15 cellular contexts compared by ENCODE assay signal in the genomic region with DNA sequence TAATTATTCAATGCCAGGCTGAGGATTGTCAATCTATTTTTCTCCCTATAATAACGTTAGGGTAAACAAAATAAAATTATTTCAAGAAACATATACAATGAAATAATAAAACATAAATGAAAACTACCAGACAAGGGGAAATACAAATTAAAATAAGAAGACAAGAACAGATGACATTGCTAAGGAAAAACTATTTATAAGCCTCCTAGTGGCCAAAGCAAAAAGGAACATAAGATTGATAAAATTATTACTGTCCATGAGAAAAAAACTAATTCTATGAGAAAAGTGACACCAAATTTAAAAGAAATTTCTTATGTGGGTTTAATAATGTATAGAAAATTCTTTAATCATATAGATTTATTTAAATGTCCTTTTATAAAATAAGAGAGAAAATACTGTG.
A peak's percentile ranks its signal among the peaks of the same experiment; 100 is the strongest.
DNase-seq lines count a peak whose midpoint lies in the region; ATAC-seq and TF ChIP-seq lines count a peak whose summit lies in the region.
"Had no signal": no experiment of that assay in that cellular context is flagged by ENCODE, and none has a peak within 500 bp of the region (broad histone marks: within the 10 kb centered on the region; RNA-seq: fewer than 3 reads in every experiment).

No MANE protein-coding gene starts in this region.

- no peak for ATAC-seq in GM21360 (IDR thresholded peaks at IDR 0.05; ENCODE audit: unreplicated experiment)
- ATAC-seq in activated T-helper 17 cell treated with anti-CD3 and anti-CD28 coated beads, Interleukin-2, amount 50 U/mL, for 72 hours (replicated peaks) = no peak
- ATAC-seq: left cardiac atrium had no signal

- H3K36me3 Mint-ChIP-seq in HFFc6 (ENCODE audit: low read depth) = peaks cover 27% of the 10 kb centered on the region
- peaks cover 12% of the 10 kb centered on the region for H3K36me3 Mint-ChIP-seq in endodermal cell (ENCODE audit: low read depth)
- peaks cover 11% of the 10 kb centered on the region for H3K36me3 Mint-ChIP-seq in progenitor cell of endocrine pancreas (ENCODE audit: insufficient read depth)
- no peaks in the 10 kb centered on the region for H3K36me3 Mint-ChIP-seq in activated T-helper 17 cell treated with anti-CD3 and anti-CD28 coated beads, Interleukin-2, amount 50 U/mL, for 72 hours (ENCODE audit: low read depth)
- H3K36me3 Mint-ChIP-seq: activated naive CD4-positive, alpha-beta T cell treated with anti-CD3 and anti-CD28 coated beads, Interleukin-2, amount 10 ng/mL, durations not matched to agents 7 days and 5 days; brain had no signal

- no peak overlapping the region for H3K27ac ChIP-seq in endodermal cell (ENCODE audit: low read depth, low read length)

- H3K27ac Mint-ChIP-seq in HFFc6 (no peak overlapping the region), endodermal cell (no peak overlapping the region), progenitor cell of endocrine pancreas (no peak overlapping the region)
- H3K27ac Mint-ChIP-seq in activated T-helper 17 cell treated with anti-CD3 and anti-CD28 coated beads, Interleukin-2, amount 50 U/mL, for 72 hours = no peak overlapping the region
- H3K27ac Mint-ChIP-seq: activated naive CD4-positive, alpha-beta T cell treated with anti-CD3 and anti-CD28 coated beads, Interleukin-2, amount 10 ng/mL, durations not matched to agents 7 days and 5 days; brain had no signal

- H3K9me3 ChIP-seq in endodermal cell (ENCODE audit: control insufficient read depth, low read length) = peaks cover 10% of the 10 kb centered on the region

- peaks cover 2% of the 10 kb centered on the region; the same call in 1 of the 2 replicates for H3K27me3 Mint-ChIP-seq in HFFc6 (ENCODE audit: insufficient read depth)
- no peaks in the 10 kb centered on the region for H3K27me3 Mint-ChIP-seq in endodermal cell (ENCODE audit: insufficient read depth)
- H3K27me3 Mint-ChIP-seq in progenitor cell of endocrine pancreas = no peaks in the 10 kb centered on the region
- H3K27me3 Mint-ChIP-seq in activated T-helper 17 cell treated with anti-CD3 and anti-CD28 coated beads, Interleukin-2, amount 50 U/mL, for 72 hours = peaks cover 17% of the 10 kb centered on the region
- H3K27me3 Mint-ChIP-seq: activated naive CD4-positive, alpha-beta T cell treated with anti-CD3 and anti-CD28 coated beads, Interleukin-2, amount 10 ng/mL, durations not matched to agents 7 days and 5 days had no signal

- H3K9me3 Mint-ChIP-seq in HFFc6 (peaks cover 16% of the 10 kb centered on the region), endodermal cell (peaks cover 28% of the 10 kb centered on the region), progenitor cell of endocrine pancreas (ENCODE audit: low read depth) (peaks cover 6% of the 10 kb centered on the region)
- no peaks in the 10 kb centered on the region for H3K9me3 Mint-ChIP-seq in activated T-helper 17 cell treated with anti-CD3 and anti-CD28 coated beads, Interleukin-2, amount 50 U/mL, for 72 hours
- H3K9me3 Mint-ChIP-seq: activated naive CD4-positive, alpha-beta T cell treated with anti-CD3 and anti-CD28 coated beads, Interleukin-2, amount 10 ng/mL, durations not matched to agents 7 days and 5 days had no signal

- no peaks in the 10 kb centered on the region for H3K27me3 ChIP-seq in endodermal cell (ENCODE audit: control insufficient read depth, insufficient read depth, low read length, poor library complexity, severe bottlenecking)

- H3K4me1 Mint-ChIP-seq in HFFc6 (ENCODE audit: low read depth) (peaks cover under 1% of the 10 kb centered on the region; the same call in 1 of the 2 replicates), endodermal cell (peaks cover 23% of the 10 kb centered on the region), progenitor cell of endocrine pancreas (ENCODE audit: low read depth) (peaks cover 6% of the 10 kb centered on the region)
- no peaks in the 10 kb centered on the region for H3K4me1 Mint-ChIP-seq in activated T-helper 17 cell treated with anti-CD3 and anti-CD28 coated beads, Interleukin-2, amount 50 U/mL, for 72 hours
- H3K4me1 Mint-ChIP-seq: activated naive CD4-positive, alpha-beta T cell treated with anti-CD3 and anti-CD28 coated beads, Interleukin-2, amount 10 ng/mL, durations not matched to agents 7 days and 5 days had no signal

- H3K4me3 ChIP-seq in endodermal cell (ENCODE audit: low read length) = no peak overlapping the region

- H3K9ac ChIP-seq in endodermal cell (ENCODE audit: extremely low read depth, low read length, poor library complexity, severe bottlenecking) = no peak overlapping the region

- no peaks in the 10 kb centered on the region for H3K36me3 ChIP-seq in endodermal cell (ENCODE audit: control insufficient read depth, insufficient read depth, low read length)

- peak; percentile 78 for TF ChIP-seq CTCF in HFFc6 (IDR thresholded peaks at IDR 0.05)
- peak; percentile 58 for TF ChIP-seq CTCF in endodermal cell (conservative IDR thresholded peaks at IDR 0.05)
- peak; percentile 33 for TF ChIP-seq CTCF in progenitor cell of endocrine pancreas (IDR thresholded peaks at IDR 0.05; ENCODE audit: unreplicated experiment)

- no CpG with 5 or more reads among the region's 1 CpG for WGBS in endodermal cell (ENCODE audit: insufficient coverage in 1 of 2, insufficient read length in 1 of 2), 2 experiments

- peak; percentile 16 for DNase-seq in DMS 273 (lab: John Stamatoyannopoulos, UW; ENCODE audit: unreplicated experiment)
- DNase-seq in DMS 273 treated with DMSO at 0.1 percent for 48 hours (lab: John Stamatoyannopoulos, UW) = no peak
- no peak for DNase-seq in HFFc6
- no peak for DNase-seq in endodermal cell
- no peak for DNase-seq in progenitor cell of endocrine pancreas (ENCODE audit: low spot score, unreplicated experiment)
- no peak for DNase-seq in hippocampal formation (lab: John Stamatoyannopoulos, UW)
- DNase-seq: 8988T; activated naive CD4-positive, alpha-beta T cell treated with anti-CD3 and anti-CD28 coated beads, Interleukin-2, amount 10 ng/mL, durations not matched to agents 7 days and 5 days; left cardiac atrium; NCI-H187; NCI-H510A treated with DMSO at 0.1 percent for 48 hours; nucleus accumbens had no signal

- H3K4me3 Mint-ChIP-seq in HFFc6 (no peak overlapping the region), endodermal cell (no peak overlapping the region), progenitor cell of endocrine pancreas (ENCODE audit: low read depth) (no peak overlapping the region)
- H3K4me3 Mint-ChIP-seq in activated T-helper 17 cell treated with anti-CD3 and anti-CD28 coated beads, Interleukin-2, amount 50 U/mL, for 72 hours = no peak overlapping the region
- H3K4me3 Mint-ChIP-seq: activated naive CD4-positive, alpha-beta T cell treated with anti-CD3 and anti-CD28 coated beads, Interleukin-2, amount 10 ng/mL, durations not matched to agents 7 days and 5 days; brain had no signal

- no peaks in the 10 kb centered on the region for H3K4me1 ChIP-seq in endodermal cell (ENCODE audit: control insufficient read depth, insufficient read depth, low read length)
